Comparison of ENCODE assay signal across 19 cellular contexts in the genomic region with DNA sequence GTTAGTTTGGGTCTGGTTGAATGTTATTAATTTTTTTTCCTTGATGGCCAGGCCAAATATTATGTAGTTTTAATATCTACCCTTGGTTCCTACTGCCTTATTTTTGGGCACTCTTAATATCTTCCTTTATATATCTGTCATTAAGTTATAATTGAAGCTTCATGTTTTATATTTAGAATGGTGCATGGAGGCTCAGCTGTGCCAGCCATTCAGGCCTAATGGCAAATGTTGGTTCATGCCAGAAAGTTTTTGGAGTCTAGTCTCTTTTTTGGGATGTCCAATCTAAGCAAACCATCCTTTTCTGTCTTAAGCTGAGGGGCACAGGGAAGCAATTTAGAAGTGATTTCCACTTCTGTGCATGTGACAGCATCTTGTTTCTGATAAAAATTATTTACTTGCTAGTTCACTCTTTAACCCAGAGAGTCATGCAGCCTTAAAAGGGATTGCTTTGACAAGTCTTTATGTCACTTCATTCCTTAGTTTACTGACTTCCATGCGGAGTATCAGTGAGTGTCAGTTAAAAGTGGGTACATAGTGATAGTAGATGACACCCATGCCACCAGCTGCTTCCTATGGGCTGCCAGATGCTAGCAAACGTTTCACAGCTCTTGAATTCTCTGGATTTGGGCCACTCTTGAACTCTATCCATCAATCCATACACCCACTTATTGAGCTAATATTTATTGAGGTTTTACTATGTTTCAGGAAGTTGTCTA. TPM values are rescaled to one million over a fixed set of nuclear protein-coding genes. Genes with fewer than 3 reads are reported as not detected.
"Had no signal": no experiment of that assay in that cellular context is flagged by ENCODE, and none has a peak within 500 bp of the region (broad histone marks: within the 10 kb centered on the region; RNA-seq: fewer than 3 reads in every experiment).

No MANE protein-coding gene starts in this region.

- H3K27ac ChIP-seq: breast epithelium, SK-N-MC, upper lobe of right lung had no signal

- H3K4me3 ChIP-seq: breast epithelium, gastroesophageal sphincter, SK-N-MC, thyroid gland, upper lobe of right lung had no signal

- H3K36me3 ChIP-seq: breast epithelium, gastroesophageal sphincter, thyroid gland, upper lobe of right lung had no signal

- DNase-seq: activated CD4-positive, alpha-beta T cell treated with anti-CD3 and anti-CD28 coated beads, Interleukin-2, amount 50 U/mL, for 4 hours; activated CD8-positive, alpha-beta memory T cell treated with anti-CD3 and anti-CD28 coated beads for 24 hours; activated CD8-positive, alpha-beta memory T cell treated with anti-CD3 and anti-CD28 coated beads, Interleukin-2, amount 50 U/mL, for 4 hours; activated T-cell treated with anti-CD3 and anti-CD28 coated beads, Interleukin-2, amount 50 U/mL, for 24 hours; head of caudate nucleus; islet precursor cell; nephron progenitor cell; posterior cingulate gyrus; stimulated activated CD4-positive, alpha-beta T cell treated with anti-CD3 and anti-CD28 coated beads, Interleukin-4, amount 100 ng/mL, for 24 hours; stimulated activated naive CD8-positive, alpha-beta T cell treated with anti-CD3 and anti-CD28 coated beads, Interleukin-15, Interleukin-2, amounts not matched to agents 100 U/mL and 50 U/mL, for 24 hours; T-helper 2 cell; thyroid gland; upper lobe of right lung had no signal

- H3K27me3 ChIP-seq: breast epithelium, gastroesophageal sphincter, thyroid gland, upper lobe of right lung had no signal

- ATAC-seq: activated T-helper 17 cell treated with anti-CD3 and anti-CD28 coated beads, Interleukin-2, amount 50 U/mL, for 72 hours; gastroesophageal sphincter; left lobe of liver; stimulated activated naive CD8-positive, alpha-beta T cell treated with anti-CD3 and anti-CD28 coated beads, Interleukin-15, Interleukin-2, amounts not matched to agents 100 U/mL and 50 U/mL, for 24 hours; upper lobe of right lung; WTC11 had no signal

- H3K9me3 ChIP-seq: breast epithelium, gastroesophageal sphincter, thyroid gland, upper lobe of right lung had no signal

RNA-seq across cellular contexts. Expression of a gene that starts 33.0 kb away (rescaled TPM):
- total RNA-seq: activated T-helper 17 cell treated with anti-CD3 and anti-CD28 coated beads, Interleukin-2, amount 50 U/mL, for 72 hours had no signal
